In the genomic region with DNA sequence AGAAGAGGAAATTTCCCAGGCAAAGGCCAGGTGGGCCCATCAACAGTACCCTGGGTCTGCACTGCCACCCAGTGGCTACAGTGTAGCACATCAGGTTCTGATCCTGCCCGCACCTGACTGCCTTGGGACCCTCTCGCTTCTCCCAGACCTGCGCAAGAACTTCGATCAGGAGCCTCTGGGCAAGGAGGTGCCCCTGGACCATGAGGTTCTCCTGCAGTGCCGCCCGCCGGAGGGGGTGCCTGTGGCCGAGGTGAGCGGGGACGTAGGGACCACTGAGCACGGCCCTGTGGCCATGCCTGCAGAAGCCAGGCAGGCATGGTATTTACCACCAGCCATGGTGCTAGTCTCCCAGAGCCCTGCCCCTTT, we compare ENCODE assay signal across 8 cellular contexts. TPM values are rescaled to one million over a fixed set of nuclear protein-coding genes. Genes with fewer than 3 reads are reported as not detected.
DNase-seq lines count a peak whose midpoint lies in the region; ATAC-seq and TF ChIP-seq lines count a peak whose summit lies in the region.

No MANE protein-coding gene starts in this region.

- H3K27ac ChIP-seq in BLaER1 = no peak overlapping the region
- H3K27ac ChIP-seq in H9 (ENCODE audit: insufficient read length, low read depth, low read length) = no peak overlapping the region
- H3K27ac ChIP-seq in caudate nucleus (ENCODE audit: low read depth, low read length) = no peak overlapping the region
- H3K27ac ChIP-seq in right lobe of liver = no peak overlapping the region
- no peak overlapping the region for H3K27ac ChIP-seq in testis

- H2BK15ac ChIP-seq in H9 (ENCODE audit: low read depth, low read length) = no peak overlapping the region

- H3K4me3 ChIP-seq in BLaER1 (no peak overlapping the region), right lobe of liver (no peak overlapping the region), testis (no peak overlapping the region)

- no peak overlapping the region for H3K4ac ChIP-seq in H9 (ENCODE audit: low read depth, low read length)

- H2AK5ac ChIP-seq in H9 (ENCODE audit: insufficient read length, low read length) = no peak overlapping the region

- no peak overlapping the region for H4K91ac ChIP-seq in H9 (ENCODE audit: insufficient read length, low read depth, low read length)

- H3K27ac Mint-ChIP-seq in H9 = no peak overlapping the region

- no peak overlapping the region for H2BK12ac ChIP-seq in H9 (ENCODE audit: insufficient read length, low read depth, low read length)

- H3K23me2 ChIP-seq in H9 (ENCODE audit: insufficient read length, low read depth, low read length, poor library complexity, severe bottlenecking) = no peaks in the 10 kb centered on the region

- H4K20me1 ChIP-seq in BLaER1 (no peaks in the 10 kb centered on the region), H9 (ENCODE audit: control insufficient read depth, insufficient read depth, insufficient read length) (no peaks in the 10 kb centered on the region)

- no peaks in the 10 kb centered on the region for H3K9me3 ChIP-seq in BLaER1
- no peaks in the 10 kb centered on the region for H3K9me3 ChIP-seq in H9 (ENCODE audit: control insufficient read depth, low read depth, low read length)
- no peaks in the 10 kb centered on the region for H3K9me3 ChIP-seq in right lobe of liver
- H3K9me3 ChIP-seq in testis = no peaks in the 10 kb centered on the region

- no peaks in the 10 kb centered on the region for H3K79me1 ChIP-seq in H9 (ENCODE audit: insufficient read depth, low read depth, low read length, poor library complexity, severe bottlenecking)

- H3K27me3 Mint-ChIP-seq in H9 (ENCODE audit: low read depth) = no peaks in the 10 kb centered on the region; the same call in 1 of the 2 replicates

- H3K9me3 Mint-ChIP-seq in H9 = no peaks in the 10 kb centered on the region

- peak overlapping the region; percentile 13; the same call in 1 of the 2 replicates for H3K4me2 ChIP-seq in BLaER1
- H3K4me2 ChIP-seq in H9 (ENCODE audit: insufficient read depth, insufficient read length, low read length) = no peak overlapping the region

- peak; percentile 80 for ATAC-seq in SK-N-SH treated with all-trans-retinoic acid at 6 μM for 48 hours
- ATAC-seq in right lobe of liver = peak; percentile 71 to 82 (median 76)
- ATAC-seq in GM19035 (IDR thresholded peaks at IDR 0.05; ENCODE audit: unreplicated experiment) = no peak
- ATAC-seq in HG03460 (IDR thresholded peaks at IDR 0.05; ENCODE audit: unreplicated experiment) = no peak

- H3K23ac ChIP-seq in H9 (ENCODE audit: insufficient read length, low read depth, low read length) = no peak overlapping the region

- H2BK20ac ChIP-seq in H9 (ENCODE audit: low read depth, low read length, poor library complexity, severe bottlenecking) = no peak overlapping the region

- TF ChIP-seq POLR2A in right lobe of liver (IDR thresholded peaks at IDR 0.05) = no peak
- no peak for TF ChIP-seq POLR2A in testis (IDR thresholded peaks at IDR 0.05)

- no peaks in the 10 kb centered on the region for H3K79me2 ChIP-seq in H9 (ENCODE audit: insufficient read depth, low read length)

- intact Hi-C loops in right lobe of liver (cut with DNase I) (loop anchor here in 1 of 2 donors (10.0 kb wide), 1 partner anchor 350 kb away; no protein-coding TSS in a partner anchor), testis (cut with DNase I; ENCODE audit: low total_unique reads) (loop anchor here (10.0 kb wide), 1 partner anchor 380 kb away; no protein-coding TSS in a partner anchor)

- no CpG with 5 or more reads among the region's 11 CpGs for WGBS in H9 (ENCODE audit: extremely low coverage, insufficient read length, low lambda C conversion rate)
- 53% methylated on average over 3 of the region's 11 CpGs for WGBS in right lobe of liver (ENCODE audit: insufficient coverage, low coverage, low lambda C conversion rate, missing lambda C conversion rate)
- 65% methylated on average over 11 of the region's 11 CpGs; no CpG with 5 or more reads in 1 of the 2 donors for WGBS in testis, 2 donors

- no peak overlapping the region for H2BK120ac ChIP-seq in H9 (ENCODE audit: low read depth, low read length, poor library complexity, severe bottlenecking)

- H3T11ph ChIP-seq in H9 (ENCODE audit: low read length) = no peak overlapping the region

- DNase-seq in H9 (peak; percentile 79), caudate nucleus (lab: John Stamatoyannopoulos, UW) (peak in 33 of 61 donors; percentile 11 to 64 (median 29)), right lobe of liver (peak in 2 of 3 donors; percentile 42 to 62), testis (peak; percentile 59)

- no peak overlapping the region for H3K4me3 Mint-ChIP-seq in H9

- H3K4me1 ChIP-seq in BLaER1 (peaks cover 65% of the 10 kb centered on the region), H9 (ENCODE audit: insufficient read depth, low read length) (no peaks in the 10 kb centered on the region), right lobe of liver (peaks cover 0 to 8% (median under 1%) of the 10 kb centered on the region in 4 donors), testis (peaks cover 4% of the 10 kb centered on the region)

- H3K4me1 Mint-ChIP-seq in H9 = peaks cover 16 to 19% of the 10 kb centered on the region in 2 experiments

- H4K5ac ChIP-seq in H9 (ENCODE audit: insufficient read length, low read depth, low read length) = no peak overlapping the region

- H2AFZ ChIP-seq in H9 (ENCODE audit: low read length) = no peak overlapping the region

- H3K27me3 ChIP-seq in BLaER1 = no peaks in the 10 kb centered on the region
- no peaks in the 10 kb centered on the region for H3K27me3 ChIP-seq in H9 (ENCODE audit: insufficient read depth, low read length)
- H3K27me3 ChIP-seq in right lobe of liver = no peaks in the 10 kb centered on the region
- no peaks in the 10 kb centered on the region for H3K27me3 ChIP-seq in testis

- H3K56ac ChIP-seq in H9 (ENCODE audit: insufficient read length, low read depth, low read length) = no peak overlapping the region

- no peak overlapping the region for H3K9ac ChIP-seq in BLaER1
- H3K9ac ChIP-seq in H9 (ENCODE audit: extremely low read depth, insufficient read length, low read length) = no peak overlapping the region

- peaks cover 20 to 60% (median 43%) of the 10 kb centered on the region in 3 experiments for H3K36me3 Mint-ChIP-seq in H9 (ENCODE audit: insufficient read depth in 1 of 3, low read depth in 3 of 3)

- H3K36me3 ChIP-seq in BLaER1 (no peaks in the 10 kb centered on the region), right lobe of liver (no peaks in the 10 kb centered on the region), testis (ENCODE audit: low read depth, missing control alignments) (no peaks in the 10 kb centered on the region)

- TF ChIP-seq CTCF in H9 (conservative IDR thresholded peaks at IDR 0.05) = peak; percentile 87
- TF ChIP-seq CTCF in right lobe of liver (IDR thresholded peaks at IDR 0.05) = peak; percentile 59 to 79 (median 72)
- peak; percentile 55 to 67 (median 65) for TF ChIP-seq CTCF in testis (IDR thresholded peaks at IDR 0.05)

- no peak overlapping the region for H3K18ac ChIP-seq in H9 (ENCODE audit: insufficient read length, low read depth, low read length)

- no peak overlapping the region for H4K8ac ChIP-seq in H9 (replicated peaks; ENCODE audit: insufficient read length, low read depth, low read length)

- no peak overlapping the region for H2BK5ac ChIP-seq in H9 (ENCODE audit: insufficient read length, low read length)

- no peak overlapping the region for H3K14ac ChIP-seq in H9 (ENCODE audit: insufficient read depth, low read length)

TF ChIP-seq in SK-N-SH treated with all-trans-retinoic acid at 6 μM for 48 hours, 23 proteins besides CTCF, POLR2A, EP300 and RAD21:
- TF ChIP-seq ZFP3 (CRISPR knock-in tag; IDR thresholded peaks at IDR 0.05) (no peak), ZNF70 (CRISPR knock-in tag; IDR thresholded peaks at IDR 0.05) (no peak), OSR1 (CRISPR knock-in tag; IDR thresholded peaks at IDR 0.05) (no peak), ZC3H10 (CRISPR knock-in tag; IDR thresholded peaks at IDR 0.05) (no peak), CSDC2 (CRISPR knock-in tag; IDR thresholded peaks at IDR 0.05) (no peak), SNAI2 (CRISPR knock-in tag; IDR thresholded peaks at IDR 0.05) (no peak), ARNTL (CRISPR knock-in tag; IDR thresholded peaks at IDR 0.05; ENCODE audit: borderline replicate concordance, low read depth) (no peak), ZFP30 (CRISPR knock-in tag; IDR thresholded peaks at IDR 0.05) (no peak)
- TF ChIP-seq, protein P1, sequence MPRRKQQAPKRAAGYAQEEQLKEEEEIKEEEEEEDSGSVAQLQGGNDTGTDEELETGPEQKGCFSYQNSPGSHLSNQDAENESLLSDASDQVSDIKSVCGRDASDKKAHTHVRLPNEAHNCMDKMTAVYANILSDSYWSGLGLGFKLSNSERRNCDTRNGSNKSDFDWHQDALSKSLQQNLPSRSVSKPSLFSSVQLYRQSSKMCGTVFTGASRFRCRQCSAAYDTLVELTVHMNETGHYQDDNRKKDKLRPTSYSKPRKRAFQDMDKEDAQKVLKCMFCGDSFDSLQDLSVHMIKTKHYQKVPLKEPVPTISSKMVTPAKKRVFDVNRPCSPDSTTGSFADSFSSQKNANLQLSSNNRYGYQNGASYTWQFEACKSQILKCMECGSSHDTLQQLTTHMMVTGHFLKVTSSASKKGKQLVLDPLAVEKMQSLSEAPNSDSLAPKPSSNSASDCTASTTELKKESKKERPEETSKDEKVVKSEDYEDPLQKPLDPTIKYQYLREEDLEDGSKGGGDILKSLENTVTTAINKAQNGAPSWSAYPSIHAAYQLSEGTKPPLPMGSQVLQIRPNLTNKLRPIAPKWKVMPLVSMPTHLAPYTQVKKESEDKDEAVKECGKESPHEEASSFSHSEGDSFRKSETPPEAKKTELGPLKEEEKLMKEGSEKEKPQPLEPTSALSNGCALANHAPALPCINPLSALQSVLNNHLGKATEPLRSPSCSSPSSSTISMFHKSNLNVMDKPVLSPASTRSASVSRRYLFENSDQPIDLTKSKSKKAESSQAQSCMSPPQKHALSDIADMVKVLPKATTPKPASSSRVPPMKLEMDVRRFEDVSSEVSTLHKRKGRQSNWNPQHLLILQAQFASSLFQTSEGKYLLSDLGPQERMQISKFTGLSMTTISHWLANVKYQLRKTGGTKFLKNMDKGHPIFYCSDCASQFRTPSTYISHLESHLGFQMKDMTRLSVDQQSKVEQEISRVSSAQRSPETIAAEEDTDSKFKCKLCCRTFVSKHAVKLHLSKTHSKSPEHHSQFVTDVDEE (CRISPR knock-in tag; IDR thresholded peaks at IDR 0.05) = no peak
TF ChIP-seq in SK-N-SH treated with all-trans-retinoic acid at 6 μM for 48 hours: peak in this region for 0.

RNA-seq across cellular contexts. Expression of gene SLC29A3, which starts 33.9 kb away (rescaled TPM):
- total RNA-seq in H9 (2021) (9.2 and 10.2 TPM in 2 replicates), right lobe of liver (10 to 100 TPM in 2 of 6 experiments, 1 to 10 TPM in 4; 5.7 to 17.4 (median 7.7) TPM), testis (10 to 100 TPM; 10.7 to 14.0 TPM)
- 12.7 TPM for polyA plus RNA-seq in testis (ENCODE audit: insufficient read depth, low read depth, low replicate concordance)

Comparison
In these comparisons a context has a peak if more than half of its experiments do, and no peak if none do; other contexts are left out.
1. DNase-seq: peak in every context shown above with its lines; median percentile 79 in H9; 59 in testis; 52 in right lobe of liver; 29 in caudate nucleus.
2. ATAC-seq: peak in SK-N-SH treated with all-trans-retinoic acid at 6 μM for 48 hours (single experiment) and right lobe of liver (4 of 4); none in GM19035 (single experiment) and HG03460 (single experiment).
3. Peak in every context shown above with its lines, with median percentiles within 50 percentile points of each other: CTCF ChIP-seq.